ENCODE assay signal across 8 cellular contexts in the genomic region with DNA sequence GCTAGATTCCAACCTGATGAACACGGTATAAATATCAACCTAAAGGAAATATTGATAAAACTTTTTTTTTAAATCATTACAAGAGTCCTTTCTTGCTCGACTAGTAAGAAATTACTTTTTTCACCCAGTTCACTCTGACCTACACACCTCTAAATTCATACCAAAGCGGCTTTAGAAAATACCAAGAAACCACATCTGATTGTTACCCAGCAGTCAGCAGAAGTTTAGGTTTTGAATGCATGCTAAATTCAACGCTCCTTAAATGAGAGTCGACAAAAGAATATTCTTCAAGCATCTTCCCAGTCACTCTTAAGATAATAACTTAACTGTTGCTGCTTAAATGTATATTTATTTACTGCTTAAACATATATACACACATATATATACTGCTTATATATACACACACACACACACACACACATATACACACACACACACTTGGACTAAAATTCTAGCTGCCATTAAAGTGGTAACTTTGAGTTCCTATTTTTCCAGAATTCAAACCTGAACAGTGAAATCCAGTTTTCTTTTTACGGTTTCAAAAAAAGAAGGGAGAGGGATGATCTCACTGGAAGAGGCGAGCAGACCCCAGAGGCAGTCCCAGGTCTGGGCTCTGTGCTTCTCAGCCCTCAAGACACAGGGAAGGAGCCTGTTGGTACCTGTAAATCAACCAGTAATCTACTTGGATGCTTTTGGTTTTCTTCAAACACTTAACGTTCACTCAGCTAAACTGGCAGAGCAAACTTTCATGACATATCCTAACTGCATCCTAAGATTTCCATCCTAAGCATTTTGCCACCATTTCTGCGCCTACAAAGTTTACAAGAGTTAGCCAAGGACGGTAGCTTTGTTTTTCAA. TPM values are rescaled to one million over a fixed set of nuclear protein-coding genes. Genes with fewer than 3 reads are reported as not detected.
A peak's percentile ranks its signal among the peaks of the same experiment; 100 is the strongest.
DNase-seq lines count a peak whose midpoint lies in the region; ATAC-seq and TF ChIP-seq lines count a peak whose summit lies in the region.

No MANE protein-coding gene starts in this region.

- H3K36me3 Mint-ChIP-seq in activated B cell treated with CpG ODN at 0.5 μM for 24 hours (ENCODE audit: low read depth), result peaks cover 6% of the 10 kb centered on the region

- peaks cover 65% of the 10 kb centered on the region for H3K4me1 Mint-ChIP-seq in activated B cell treated with CpG ODN at 0.5 μM for 24 hours

- no peak for ATAC-seq in activated B cell treated with CpG ODN at 0.5 μM for 24 hours (ENCODE audit: low read depth)
- ATAC-seq in HG03460 (IDR thresholded peaks at IDR 0.05; ENCODE audit: unreplicated experiment), result no peak

- H3K4me3 ChIP-seq in iPS-15b (ENCODE audit: low read depth, low read length), result peak overlapping the region; percentile 61
- peak overlapping the region; percentile 85 to 86 for H3K4me3 ChIP-seq in stomach smooth muscle (ENCODE audit: low read length in 2 of 2)

- CTCF ChIA-PET in activated B cell treated with CpG ODN at 0.5 μM for 24 hours (lab: Charles Lee), result no interaction called here

- H3K27ac ChIP-seq in stomach smooth muscle (ENCODE audit: low read length), result peak overlapping the region; percentile 83

- peak overlapping the region; percentile 81 for H3K27ac Mint-ChIP-seq in activated B cell treated with CpG ODN at 0.5 μM for 24 hours

- POLR2A ChIA-PET in activated B cell treated with CpG ODN at 0.5 μM for 24 hours (lab: Charles Lee), result interaction anchor here (0.5 to 3.0 kb wide), 7 partner anchors 10 to 1340 kb away, joined by 3 to 22 read pairs (median 4); no protein-coding TSS in a partner anchor

- H3K36me3 ChIP-seq in iPS-15b (ENCODE audit: control insufficient read depth, insufficient read depth, low read length) (no peaks in the 10 kb centered on the region), stomach smooth muscle (ENCODE audit: control insufficient read depth in 2 of 2, insufficient read depth in 2 of 2, low read length in 2 of 2) (no peaks in the 10 kb centered on the region)

- no peaks in the 10 kb centered on the region for H3K9me3 Mint-ChIP-seq in activated B cell treated with CpG ODN at 0.5 μM for 24 hours

- H3K9ac ChIP-seq in iPS-15b (ENCODE audit: low read depth, low read length), result peak overlapping the region; percentile 82
- H3K9ac ChIP-seq in stomach smooth muscle (ENCODE audit: low read length in 2 of 2), result peak overlapping the region; percentile 81 to 87

- intact Hi-C loops in activated B cell treated with CpG ODN at 0.5 μM for 24 hours (cut with micrococcal nuclease), result loop anchor here (5.0 to 10.0 kb wide), 5 partner anchors 510 to 1030 kb away; a partner anchor contains a TSS

- no peak for TF ChIP-seq CTCF in activated B cell treated with CpG ODN at 0.5 μM for 24 hours (IDR thresholded peaks at IDR 0.05)

- no peaks in the 10 kb centered on the region for H3K27me3 Mint-ChIP-seq in activated B cell treated with CpG ODN at 0.5 μM for 24 hours

- H3K27me3 ChIP-seq in iPS-15b (ENCODE audit: control insufficient read depth, insufficient read depth, low read length) (no peaks in the 10 kb centered on the region), stomach smooth muscle (ENCODE audit: control insufficient read depth in 1 of 2, insufficient read depth in 2 of 2, low read length in 2 of 2) (no peaks in the 10 kb centered on the region)

- DNase-seq in NCI-H82 (lab: John Stamatoyannopoulos, UW) (peak; percentile 43), NCI-H82 treated with DMSO at 0.1 percent for 48 hours (lab: John Stamatoyannopoulos, UW; ENCODE audit: unreplicated experiment) (no peak), activated B cell treated with CpG ODN at 0.5 μM for 24 hours (no peak), cortex of kidney (lab: John Stamatoyannopoulos, UW) (no peak), putamen (ENCODE audit: low spot score) (no peak)

- peaks cover 22% of the 10 kb centered on the region for H3K4me1 ChIP-seq in iPS-15b (ENCODE audit: control insufficient read depth, insufficient read depth, low read length)
- peaks cover 33% of the 10 kb centered on the region for H3K4me1 ChIP-seq in stomach smooth muscle (ENCODE audit: control insufficient read depth, insufficient read depth, low read length)

- no peaks in the 10 kb centered on the region for H3K9me3 ChIP-seq in iPS-15b (ENCODE audit: control insufficient read depth, insufficient read depth, low read length)
- H3K9me3 ChIP-seq in stomach smooth muscle (ENCODE audit: control insufficient read depth in 2 of 2, low read length in 2 of 2), result no peaks in the 10 kb centered on the region

- H3K4me3 Mint-ChIP-seq in activated B cell treated with CpG ODN at 0.5 μM for 24 hours, result peak overlapping the region; percentile 88

RNA-seq across cellular contexts. Expression of a gene that starts 1.7 kb away (rescaled TPM):
- 74.8 and 84.8 TPM in 2 replicates for total RNA-seq in activated B cell treated with CpG ODN at 0.5 μM for 24 hours
